17 cellular contexts compared by ENCODE assay signal in the genomic region with DNA sequence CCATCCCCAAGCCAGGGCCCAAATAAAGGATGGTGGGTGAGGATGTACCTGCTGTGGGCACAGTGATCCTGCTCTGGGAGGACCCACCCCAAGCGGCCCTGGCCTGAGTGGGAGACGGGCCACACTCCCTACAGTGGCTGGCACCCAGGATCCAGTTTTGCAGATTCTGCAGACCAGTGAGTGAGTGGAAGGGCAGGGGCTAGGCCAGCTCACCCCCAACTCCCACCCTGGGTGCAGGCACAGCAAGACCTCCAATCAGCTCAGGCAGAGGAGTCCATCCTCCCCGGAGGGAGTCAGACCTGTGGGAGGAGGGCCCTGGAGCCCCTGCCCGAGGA. TPM values are rescaled to one million over a fixed set of nuclear protein-coding genes. Genes with fewer than 3 reads are reported as not detected.
DNase-seq lines count a peak whose midpoint lies in the region; ATAC-seq and TF ChIP-seq lines count a peak whose summit lies in the region.
"Had no signal": no experiment of that assay in that cellular context is flagged by ENCODE, and none has a peak within 500 bp of the region (broad histone marks: within the 10 kb centered on the region; RNA-seq: fewer than 3 reads in every experiment).

No MANE protein-coding gene starts in this region.

- peaks cover 22% of the 10 kb centered on the region for H3K36me3 ChIP-seq in left ventricle myocardium inferior
- peaks cover 0 to 20% of the 10 kb centered on the region in 2 donors for H3K36me3 ChIP-seq in adrenal gland (replicated peaks in 1 of 2)
- peaks cover 9 to 24% of the 10 kb centered on the region in 2 donors for H3K36me3 ChIP-seq in neuronal stem cell (replicated peaks in 1 of 2; ENCODE audit: control insufficient read depth in 2 of 2, insufficient read depth in 2 of 2, low read length in 2 of 2)
- peaks cover 5 to 16% of the 10 kb centered on the region in 2 donors for H3K36me3 ChIP-seq in thyroid gland

- H3K9me3 ChIP-seq in left ventricle myocardium inferior (replicated peaks): no peaks in the 10 kb centered on the region
- no peaks in the 10 kb centered on the region for H3K9me3 ChIP-seq in adrenal gland (replicated peaks in 1 of 3)
- no peaks in the 10 kb centered on the region for H3K9me3 ChIP-seq in neuronal stem cell (replicated peaks in 1 of 2; ENCODE audit: control insufficient read depth in 2 of 2, insufficient read depth in 1 of 2, low read depth in 1 of 2, low read length in 2 of 2)
- no peaks in the 10 kb centered on the region for H3K9me3 ChIP-seq in thyroid gland
- H3K9me3 ChIP-seq: Caco-2, SJSA1 had no signal

- peak overlapping the region; percentile 27 for H3K18ac ChIP-seq in neuronal stem cell (ENCODE audit: low read length)

- intact Hi-C loops in left ventricle myocardium inferior (cut with micrococcal nuclease): no loop called here
- intact Hi-C loops in Right ventricle myocardium inferior (cut with DNase I): loop anchor here (5.0 kb wide), 1 partner anchor 43 kb away; no protein-coding TSS in a partner anchor
- intact Hi-C loops in adrenal gland (cut with DNase I): no loop called here
- intact Hi-C loops in thyroid gland (cut with DNase I): no loop called here

- H3K4me3 ChIP-seq in left ventricle myocardium inferior: no peak overlapping the region
- no peak overlapping the region for H3K4me3 ChIP-seq in adrenal gland
- no peak overlapping the region for H3K4me3 ChIP-seq in neuronal stem cell (ENCODE audit: low read length in 2 of 2)
- no peak overlapping the region for H3K4me3 ChIP-seq in thyroid gland (replicated peaks in 1 of 3)
- H3K4me3 ChIP-seq: SJSA1 had no signal

- H2BK5ac ChIP-seq in neuronal stem cell (ENCODE audit: low read length): no peak overlapping the region

- H3K4ac ChIP-seq in neuronal stem cell (ENCODE audit: low read length): no peak overlapping the region

- H3K14ac ChIP-seq in neuronal stem cell (ENCODE audit: low read length): peak overlapping the region; percentile 12

- TF ChIP-seq CTCF in left ventricle myocardium inferior (IDR thresholded peaks at IDR 0.05; ENCODE audit: borderline replicate concordance): no peak
- no peak for TF ChIP-seq CTCF in adrenal gland (IDR thresholded peaks at IDR 0.05)
- TF ChIP-seq CTCF in thyroid gland (IDR thresholded peaks at IDR 0.05): no peak

- WGBS in adrenal gland, 4 donors: 62 to 80% (median 70%) methylated on average over 1 to 4 of the region's 4 CpGs
- no CpG with 5 or more reads among the region's 4 CpGs for WGBS in neuronal stem cell (ENCODE audit: extremely low coverage in 2 of 2, insufficient read length in 2 of 2, insufficient replicate concordance in 1 of 2), 2 donors
- 77 to 100% methylated on average over 2 to 3 of the region's 4 CpGs for WGBS in thyroid gland, 2 donors

- H3K79me1 ChIP-seq in neuronal stem cell (ENCODE audit: low read depth, low read length): no peaks in the 10 kb centered on the region

- no peak overlapping the region for H3K9ac ChIP-seq in neuronal stem cell (ENCODE audit: low read depth, low read length, poor library complexity)

- H3K27ac ChIP-seq in left ventricle myocardium inferior (replicated peaks): peak overlapping the region; percentile 95
- peak overlapping the region in 4 of 5 donors; percentile 53 to 89 (median 81) for H3K27ac ChIP-seq in adrenal gland
- H3K27ac ChIP-seq in neuronal stem cell (replicated peaks; ENCODE audit: low read length): no peak overlapping the region
- peak overlapping the region; percentile 96 to 99 (median 99) for H3K27ac ChIP-seq in thyroid gland
- H3K27ac ChIP-seq: SJSA1 had no signal

- H2BK12ac ChIP-seq in neuronal stem cell (ENCODE audit: low read length): peak overlapping the region; percentile 63

- H4K8ac ChIP-seq in neuronal stem cell (ENCODE audit: low read depth, low read length): no peak overlapping the region

- H2AK5ac ChIP-seq in neuronal stem cell (ENCODE audit: low read depth, low read length): no peak overlapping the region

- no peak for DNase-seq in left ventricle myocardium inferior
- DNase-seq in Right ventricle myocardium inferior (ENCODE audit: missing footprints): no peak
- DNase-seq in adrenal gland: peak in 1 of 7 donors; percentile 56
- no peak for DNase-seq in neuronal stem cell (ENCODE audit: low spot score)
- no peak for DNase-seq in thyroid gland
- DNase-seq in activated CD4-positive, alpha-beta T cell treated with anti-CD3 and anti-CD28 coated beads, Interleukin-2, amount 50 U/mL, for 4 hours: no peak
- DNase-seq in COLO829 (ENCODE audit: low spot score): no peak
- DNase-seq: Caco-2, KBM-7, NCI-H1436 treated with DMSO at 0.1 percent for 48 hours, NCI-H2029 treated with DMSO at 0.1 percent for 48 hours, NCI-H2171 treated with DMSO at 0.1 percent for 48 hours, NCI-H446 treated with DMSO at 0.1 percent for 48 hours, NCI-H748 treated with DMSO at 0.1 percent for 48 hours, RPMI8226 had no signal

- H3K4me2 ChIP-seq in neuronal stem cell (ENCODE audit: insufficient read depth, low read length, poor library complexity, severe bottlenecking): no peak overlapping the region

- ATAC-seq in Right ventricle myocardium inferior (no peak), GM21717 (IDR thresholded peaks at IDR 0.05; ENCODE audit: unreplicated experiment) (no peak)

- peak overlapping the region; percentile 9 for H3K23ac ChIP-seq in neuronal stem cell (ENCODE audit: low read depth, low read length, poor library complexity)

- H3K4me1 ChIP-seq in left ventricle myocardium inferior (peaks cover 68% of the 10 kb centered on the region), adrenal gland (replicated peaks in 1 of 2) (peaks cover 27 to 34% of the 10 kb centered on the region in 2 donors), neuronal stem cell (ENCODE audit: control insufficient read depth in 2 of 2, insufficient read depth in 1 of 2, low read depth in 1 of 2, low read length in 2 of 2) (peaks cover 8 to 14% of the 10 kb centered on the region in 2 donors), thyroid gland (peaks cover 43 to 52% of the 10 kb centered on the region in 2 donors)
- H3K4me1 ChIP-seq: Caco-2 had no signal

- H3K27me3 ChIP-seq in left ventricle myocardium inferior (ENCODE audit: low read depth) (no peaks in the 10 kb centered on the region), adrenal gland (no peaks in the 10 kb centered on the region), neuronal stem cell (ENCODE audit: control insufficient read depth in 3 of 3, insufficient read depth in 3 of 3, low read depth in 1 of 3, low read length in 3 of 3) (no peaks in the 10 kb centered on the region), thyroid gland (no peaks in the 10 kb centered on the region)
- H3K27me3 ChIP-seq: SJSA1 had no signal

- H2AFZ ChIP-seq in neuronal stem cell (ENCODE audit: low read length): no peak overlapping the region

- no peak overlapping the region for H2BK120ac ChIP-seq in neuronal stem cell (ENCODE audit: low read depth, low read length)

- no peak overlapping the region for H4K91ac ChIP-seq in neuronal stem cell (ENCODE audit: low read depth, low read length, poor library complexity)

- TF ChIP-seq POLR2A in adrenal gland (IDR thresholded peaks at IDR 0.05) (no peak), thyroid gland (IDR thresholded peaks at IDR 0.05) (no peak)

- H2BK15ac ChIP-seq in neuronal stem cell (ENCODE audit: low read length): no peak overlapping the region

RNA-seq across cellular contexts. Expression of gene HCRTR1, which starts 7.7 kb away (rescaled TPM):
- total RNA-seq in left ventricle myocardium inferior (0.44 TPM), Right ventricle myocardium inferior (0.49 TPM), adrenal gland (1 to 10 TPM in 2 of 8 donors, under 1 TPM in 1, not detected in 5; 0.98 to 2.8 (median 1.7) TPM), thyroid gland (1 to 10 TPM in 2 of 4 donors, under 1 TPM in 2; 0.40 to 5.6 (median 1.3) TPM)
- 1 to 10 TPM in 1 of 3 donors, under 1 TPM in 2; 0.18 to 3.5 (median 0.67) TPM for polyA plus RNA-seq in adrenal gland
- 0.28 TPM for polyA plus RNA-seq in neuronal stem cell (2013, experiment 1 of 2)
- 0.22 TPM for polyA plus RNA-seq in neuronal stem cell (2013, experiment 2 of 2)
- total RNA-seq: Caco-2, SJSA1 had no signal

RNA-seq across cellular contexts. Expression of gene PEF1, which starts 19.5 kb away (rescaled TPM):
- 36.4 TPM for total RNA-seq in left ventricle myocardium inferior
- 34.9 TPM for total RNA-seq in Right ventricle myocardium inferior
- 100 to 1,000 TPM in 2 of 8 donors, 10 to 100 TPM in 6; 71.1 to 132 (median 86.5) TPM for total RNA-seq in adrenal gland
- 10 to 100 TPM; 58.2 to 87.1 (median 68.9) TPM for polyA plus RNA-seq in adrenal gland
- polyA plus RNA-seq in neuronal stem cell (2013, experiment 1 of 2): 43.1 TPM
- 43.8 TPM for polyA plus RNA-seq in neuronal stem cell (2013, experiment 2 of 2)
- 100 to 1,000 TPM; 180 to 355 (median 312) TPM for total RNA-seq in thyroid gland

RNA-seq across cellular contexts. Expression of gene TINAGL1, which starts 48.8 kb away (rescaled TPM):
- total RNA-seq in left ventricle myocardium inferior (223 TPM), Right ventricle myocardium inferior (273 TPM), adrenal gland (100 to 1,000 TPM in 4 of 8 donors, 10 to 100 TPM in 4; 31.7 to 294 (median 98.6) TPM), thyroid gland (100 to 1,000 TPM; 157 to 391 (median 227) TPM)
- polyA plus RNA-seq in adrenal gland: 100 to 1,000 TPM in 1 of 3 donors, 10 to 100 TPM in 2; 22.7 to 146 (median 89.5) TPM
- 0.06 TPM for polyA plus RNA-seq in neuronal stem cell (2013, experiment 1 of 2)
- polyA plus RNA-seq in neuronal stem cell (2013, experiment 2 of 2): not detected
